ENCODE assay signal across 17 cellular contexts in the genomic region with DNA sequence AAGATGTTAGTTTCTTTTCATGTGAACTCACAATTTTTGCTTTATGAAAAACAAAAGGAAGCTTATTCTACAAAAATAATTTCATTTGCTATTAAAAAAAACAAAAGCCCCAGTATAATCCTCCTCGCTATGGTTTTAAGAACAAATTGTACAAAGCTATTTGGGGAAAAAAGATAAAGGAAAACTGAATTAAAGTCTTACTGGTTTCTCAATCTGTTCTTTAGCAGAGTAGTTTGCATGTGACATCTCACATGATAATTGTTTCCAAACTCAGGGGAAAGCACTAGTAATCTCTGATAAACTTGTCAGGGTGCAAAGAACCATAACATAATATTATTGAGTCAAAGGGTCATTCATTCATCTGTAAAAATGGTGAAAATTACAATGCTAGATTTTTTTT. TPM values are rescaled to one million over a fixed set of nuclear protein-coding genes. Genes with fewer than 3 reads are reported as not detected.
DNase-seq lines count a peak whose midpoint lies in the region; ATAC-seq and TF ChIP-seq lines count a peak whose summit lies in the region.
"Had no signal": no experiment of that assay in that cellular context is flagged by ENCODE, and none has a peak within 500 bp of the region (broad histone marks: within the 10 kb centered on the region; RNA-seq: fewer than 3 reads in every experiment).

No MANE protein-coding gene starts in this region.

- H3K4me1 ChIP-seq in left ventricle myocardium inferior (peaks cover 14% of the 10 kb centered on the region), thoracic aorta (ENCODE audit: control insufficient read depth in 1 of 2, low read depth in 2 of 2) (peaks cover 10 to 15% of the 10 kb centered on the region in 2 donors)
- H3K4me1 ChIP-seq: SJCRH30 had no signal

- H3K4me1 Mint-ChIP-seq in mesothelial cell of epicardium: peaks cover 15% of the 10 kb centered on the region
- H3K4me1 Mint-ChIP-seq: CD4-positive, CD25-positive, alpha-beta regulatory T cell had no signal

- H3K36me3 ChIP-seq in left ventricle myocardium inferior (no peaks in the 10 kb centered on the region), thoracic aorta (no peaks in the 10 kb centered on the region)
- H3K36me3 ChIP-seq: SJCRH30 had no signal

- ATAC-seq in thoracic aorta (ENCODE audit: insufficient number of reproducible peaks, low FRiP score, low read depth): no peak
- ATAC-seq in GM21447 (IDR thresholded peaks at IDR 0.05; ENCODE audit: unreplicated experiment): no peak

- H3K36me3 Mint-ChIP-seq in mesothelial cell of epicardium: peaks cover 22% of the 10 kb centered on the region
- H3K36me3 Mint-ChIP-seq: CD4-positive, CD25-positive, alpha-beta regulatory T cell had no signal

- H3K9me3 ChIP-seq in left ventricle myocardium inferior (replicated peaks): peaks cover 10% of the 10 kb centered on the region
- no peaks in the 10 kb centered on the region for H3K9me3 ChIP-seq in thoracic aorta
- H3K9me3 ChIP-seq: SJCRH30 had no signal

- intact Hi-C loops in left ventricle myocardium inferior (cut with micrococcal nuclease) (no loop called here), cardiac septum (cut with DNase I) (no loop called here)

- DNase-seq in left ventricle myocardium inferior: no peak
- no peak for DNase-seq in cardiac septum (ENCODE audit: low spot score)
- no peak for DNase-seq in coronary artery (ENCODE audit: low spot score)
- DNase-seq in iris pigment epithelial cell (ENCODE audit: low read depth): peak; percentile 64
- DNase-seq in thoracic aorta (ENCODE audit: low spot score): no peak
- DNase-seq in mesothelial cell of epicardium (ENCODE audit: low spot score in 2 of 2, unreplicated experiment in 2 of 2): no peak
- DNase-seq in activated T-cell treated with anti-CD3 and anti-CD28 coated beads for 4 hours: no peak
- DNase-seq: CD4-positive, CD25-positive, alpha-beta regulatory T cell; DMS79 treated with DMSO at 0.1 percent for 48 hours; NCI-H2029; NCI-H2171 treated with DMSO at 0.1 percent for 48 hours; NCI-H510A had no signal

- no peak overlapping the region for H3K27ac Mint-ChIP-seq in mesothelial cell of epicardium
- H3K27ac Mint-ChIP-seq: CD4-positive, CD25-positive, alpha-beta regulatory T cell had no signal

- TF ChIP-seq CTCF in left ventricle myocardium inferior (IDR thresholded peaks at IDR 0.05; ENCODE audit: borderline replicate concordance) (no peak), coronary artery (IDR thresholded peaks at IDR 0.05) (no peak), thoracic aorta (IDR thresholded peaks at IDR 0.05) (no peak), mesothelial cell of epicardium (IDR thresholded peaks at IDR 0.05; ENCODE audit: unreplicated experiment) (no peak)

- no peaks in the 10 kb centered on the region for H3K27me3 Mint-ChIP-seq in mesothelial cell of epicardium (ENCODE audit: low read depth)
- H3K27me3 Mint-ChIP-seq: CD4-positive, CD25-positive, alpha-beta regulatory T cell had no signal

- H3K27ac ChIP-seq in left ventricle myocardium inferior (replicated peaks) (peak overlapping the region; percentile 41), coronary artery (peak overlapping the region; percentile 20 to 43), thoracic aorta (no peak overlapping the region)
- H3K27ac ChIP-seq: GM23248, KMS-11, SJCRH30 had no signal

- no peaks in the 10 kb centered on the region for H3K27me3 ChIP-seq in left ventricle myocardium inferior (ENCODE audit: low read depth)
- H3K27me3 ChIP-seq in thoracic aorta (replicated peaks; ENCODE audit: insufficient read depth): no peaks in the 10 kb centered on the region
- H3K27me3 ChIP-seq: SJCRH30 had no signal

- no peak overlapping the region for H3K4me3 Mint-ChIP-seq in mesothelial cell of epicardium
- H3K4me3 Mint-ChIP-seq: CD4-positive, CD25-positive, alpha-beta regulatory T cell had no signal

- H3K4me3 ChIP-seq in left ventricle myocardium inferior: no peak overlapping the region
- H3K4me3 ChIP-seq in coronary artery: no peak overlapping the region
- H3K4me3 ChIP-seq in thoracic aorta: peak overlapping the region; percentile 7
- H3K4me3 ChIP-seq: GM23248, SJCRH30 had no signal

- H3K9me3 Mint-ChIP-seq in mesothelial cell of epicardium: peaks cover 14% of the 10 kb centered on the region

RNA-seq across cellular contexts. Expression of gene DDI1, which starts 2.9 kb away (rescaled TPM):
- total RNA-seq in left ventricle myocardium inferior: not detected
- not detected for total RNA-seq in cardiac septum
- total RNA-seq in thoracic aorta: not detected
- not detected in 3 replicates for total RNA-seq in mesothelial cell of epicardium
- total RNA-seq: CD4-positive, CD25-positive, alpha-beta regulatory T cell; GM23248; RPMI7951; SJCRH30 had no signal

Comparison
In these comparisons a context has a peak if more than half of its experiments do, and no peak if none do; other contexts are left out.
1. H3K27ac ChIP-seq: peak in left ventricle myocardium inferior (single experiment) and coronary artery (2 of 2); none in thoracic aorta (0 of 2).